13 cellular contexts compared by ENCODE assay signal in the genomic region with DNA sequence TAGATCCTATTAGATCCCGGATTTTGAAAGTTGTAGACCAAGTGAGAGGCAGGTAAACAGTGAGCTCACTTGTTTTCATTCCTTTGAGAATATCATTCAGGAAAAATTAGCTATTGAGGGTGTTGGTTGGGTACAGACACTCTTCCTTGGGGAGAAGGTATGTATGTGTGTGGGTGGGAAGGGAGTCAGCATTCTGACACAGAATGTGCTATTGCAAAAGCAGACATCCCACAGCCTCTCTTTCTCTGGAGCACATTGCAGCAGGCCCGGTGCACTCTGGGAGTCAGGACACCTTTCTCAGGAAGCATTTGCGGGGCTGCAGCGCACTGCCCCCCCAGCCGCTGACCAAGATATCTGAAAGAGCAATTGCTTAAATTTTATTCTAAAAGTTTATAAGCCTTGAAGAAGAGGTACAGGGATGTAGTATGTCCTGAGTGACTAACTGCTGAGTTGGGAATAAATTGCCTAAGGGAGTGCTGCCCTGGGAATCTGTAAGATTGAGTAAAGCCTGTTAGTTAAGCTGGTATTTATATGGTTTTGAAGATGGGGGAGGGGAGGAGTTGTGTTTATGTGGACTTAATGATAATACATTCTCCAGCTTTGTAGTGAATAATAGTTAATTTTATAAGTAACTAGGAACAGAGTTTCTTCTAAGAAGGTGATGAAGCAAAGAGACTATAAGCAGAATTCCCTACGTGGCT. TPM values are rescaled to one million over a fixed set of nuclear protein-coding genes. Genes with fewer than 3 reads are reported as not detected.
DNase-seq lines count a peak whose midpoint lies in the region; ATAC-seq, FAIRE-seq and TF ChIP-seq lines count a peak whose summit lies in the region.
"Had no signal": no experiment of that assay in that cellular context is flagged by ENCODE, and none has a peak within 500 bp of the region (broad histone marks: within the 10 kb centered on the region; RNA-seq: fewer than 3 reads in every experiment).

No MANE protein-coding gene starts in this region.

- H2AFZ ChIP-seq in H9 (ENCODE audit: low read length): no peak overlapping the region

- H3K27me3 ChIP-seq in AG04450 (ENCODE audit: control insufficient read depth, insufficient read depth, low read length) (no peaks in the 10 kb centered on the region), H9 (ENCODE audit: insufficient read depth, low read length) (no peaks in the 10 kb centered on the region), lower lobe of right lung (ENCODE audit: low read depth) (no peaks in the 10 kb centered on the region), SJCRH30 (no peaks in the 10 kb centered on the region)
- H3K27me3 ChIP-seq: sigmoid colon had no signal

- no peak overlapping the region for H3T11ph ChIP-seq in H9 (ENCODE audit: low read length)

- peaks cover 18% of the 10 kb centered on the region for H3K27me3 Mint-ChIP-seq in H9 (ENCODE audit: low read depth)
- no peaks in the 10 kb centered on the region for H3K27me3 Mint-ChIP-seq in activated naive CD8-positive, alpha-beta T cell treated with anti-CD3 and anti-CD28 coated beads, Interleukin-2, amount 50 U/mL, for 24 hours

- no peak overlapping the region for H3K9ac ChIP-seq in H9 (ENCODE audit: extremely low read depth, insufficient read length, low read length)

- H2BK20ac ChIP-seq in H9 (ENCODE audit: low read depth, low read length, poor library complexity, severe bottlenecking): no peak overlapping the region

- no peaks in the 10 kb centered on the region for H3K79me1 ChIP-seq in H9 (ENCODE audit: insufficient read depth, low read depth, low read length, poor library complexity, severe bottlenecking)

- no peak overlapping the region for H3K4ac ChIP-seq in H9 (ENCODE audit: low read depth, low read length)

- no peak overlapping the region for H3K18ac ChIP-seq in H9 (ENCODE audit: insufficient read length, low read depth, low read length)

- no peak overlapping the region for H3K4me3 Mint-ChIP-seq in H9
- H3K4me3 Mint-ChIP-seq in activated naive CD8-positive, alpha-beta T cell treated with anti-CD3 and anti-CD28 coated beads, Interleukin-2, amount 50 U/mL, for 24 hours: peak overlapping the region; percentile 95

- no peaks in the 10 kb centered on the region for H3K79me2 ChIP-seq in H9 (ENCODE audit: insufficient read depth, low read length)

- CTCF ChIA-PET in AG04450 (lab: Charles Lee): interaction anchor here (0.7 to 2.2 kb wide), 7 partner anchors 27 to 373 kb away, joined by 3 to 9 read pairs (median 4); a partner anchor contains a TSS

- H3K36me3 ChIP-seq in lower lobe of right lung (no peaks in the 10 kb centered on the region), SJCRH30 (no peaks in the 10 kb centered on the region; the same call in 1 of the 2 replicates)
- H3K36me3 ChIP-seq: sigmoid colon, thoracic aorta had no signal

- H3K4me3 ChIP-seq in AG04450 (ENCODE audit: low read depth, low read length) (no peak overlapping the region), lower lobe of right lung (no peak overlapping the region), SJCRH30 (no peak overlapping the region)
- H3K4me3 ChIP-seq: sigmoid colon, thoracic aorta had no signal

- H3K4me1 Mint-ChIP-seq in H9: peaks cover 53 to 58% of the 10 kb centered on the region in 2 experiments
- H3K4me1 Mint-ChIP-seq in activated naive CD8-positive, alpha-beta T cell treated with anti-CD3 and anti-CD28 coated beads, Interleukin-2, amount 50 U/mL, for 24 hours: peaks cover 91% of the 10 kb centered on the region

- TF ChIP-seq POLR2A in H54 (IDR thresholded peaks at IDR 0.05; ENCODE audit: low read depth, low read length): no peak

- no peaks in the 10 kb centered on the region; a peak in 1 of 5 replicates for H3K9me3 Mint-ChIP-seq in H9
- no peaks in the 10 kb centered on the region for H3K9me3 Mint-ChIP-seq in activated naive CD8-positive, alpha-beta T cell treated with anti-CD3 and anti-CD28 coated beads, Interleukin-2, amount 50 U/mL, for 24 hours

- no peaks in the 10 kb centered on the region for H4K20me1 ChIP-seq in H9 (ENCODE audit: control insufficient read depth, insufficient read depth, insufficient read length)

- WGBS in H9 (ENCODE audit: extremely low coverage, insufficient read length, low lambda C conversion rate): no CpG with 5 or more reads among the region's 6 CpGs

- DNase-seq in AG04450 (ENCODE audit: low read depth, low spot score) (peak; percentile 36), H9 (no peak), lower lobe of right lung (no peak), GM20000 (ENCODE audit: low spot score) (no peak), SJCRH30 (no peak), left lobe of liver (ENCODE audit: low spot score) (no peak), H54 (ENCODE audit: insufficient read length, low spot score) (no peak)
- no peak for DNase-seq in activated naive CD8-positive, alpha-beta T cell treated with anti-CD3 and anti-CD28 coated beads, Interleukin-2, amount 50 U/mL, for 24 hours
- DNase-seq: central memory CD4-positive, alpha-beta T cell; NCI-H2227 treated with DMSO at 0.1 percent for 48 hours; sigmoid colon had no signal

- no peak overlapping the region for H2BK15ac ChIP-seq in H9 (ENCODE audit: low read depth, low read length)

- no peak overlapping the region for H3K14ac ChIP-seq in H9 (ENCODE audit: insufficient read depth, low read length)

- no peak for ATAC-seq in activated naive CD8-positive, alpha-beta T cell treated with anti-CD3 and anti-CD28 coated beads, Interleukin-2, amount 50 U/mL, for 24 hours
- peak; percentile 66 to 71 for ATAC-seq in lower lobe of right lung
- no peak for ATAC-seq in left lobe of liver

- H3K4me1 ChIP-seq in H9 (ENCODE audit: insufficient read depth, low read length) (peaks cover 11% of the 10 kb centered on the region; the same call in 1 of the 2 replicates), lower lobe of right lung (peaks cover 45% of the 10 kb centered on the region), SJCRH30 (peaks cover 32% of the 10 kb centered on the region)

- no peak overlapping the region for H2AK5ac ChIP-seq in H9 (ENCODE audit: insufficient read length, low read length)

- no peaks in the 10 kb centered on the region for H3K9me3 ChIP-seq in AG04450 (ENCODE audit: control insufficient read depth, insufficient read depth, low read length)
- H3K9me3 ChIP-seq in H9 (ENCODE audit: control insufficient read depth, low read depth, low read length): no peaks in the 10 kb centered on the region
- H3K9me3 ChIP-seq in lower lobe of right lung: no peaks in the 10 kb centered on the region
- no peaks in the 10 kb centered on the region for H3K9me3 ChIP-seq in SJCRH30 (replicated peaks)
- H3K9me3 ChIP-seq: sigmoid colon, thoracic aorta had no signal

- no peak overlapping the region for H3K4me2 ChIP-seq in H9 (ENCODE audit: insufficient read depth, insufficient read length, low read length)

- H4K8ac ChIP-seq in H9 (replicated peaks; ENCODE audit: insufficient read length, low read depth, low read length): no peak overlapping the region

- peaks cover 2 to 7% (median 4%) of the 10 kb centered on the region in 3 experiments; a peak in 3 of 7 replicates for H3K36me3 Mint-ChIP-seq in H9 (ENCODE audit: insufficient read depth in 1 of 3, low read depth in 3 of 3)
- peaks cover 85% of the 10 kb centered on the region for H3K36me3 Mint-ChIP-seq in activated naive CD8-positive, alpha-beta T cell treated with anti-CD3 and anti-CD28 coated beads, Interleukin-2, amount 50 U/mL, for 24 hours (ENCODE audit: low read depth)

- H2BK12ac ChIP-seq in H9 (ENCODE audit: insufficient read length, low read depth, low read length): no peak overlapping the region

- no peak overlapping the region for H4K91ac ChIP-seq in H9 (ENCODE audit: insufficient read length, low read depth, low read length)

- H4K5ac ChIP-seq in H9 (ENCODE audit: insufficient read length, low read depth, low read length): no peak overlapping the region

- peaks cover 5% of the 10 kb centered on the region for H3K23me2 ChIP-seq in H9 (ENCODE audit: insufficient read length, low read depth, low read length, poor library complexity, severe bottlenecking)

- H2BK120ac ChIP-seq in H9 (ENCODE audit: low read depth, low read length, poor library complexity, severe bottlenecking): no peak overlapping the region

- TF ChIP-seq CTCF in AG04450 (IDR thresholded peaks at IDR 0.05; ENCODE audit: low read depth, low read length): no peak
- TF ChIP-seq CTCF in H9 (conservative IDR thresholded peaks at IDR 0.05): no peak
- TF ChIP-seq CTCF in lower lobe of right lung (IDR thresholded peaks at IDR 0.05): no peak
- no peak for TF ChIP-seq CTCF in GM20000 (IDR thresholded peaks at IDR 0.05; ENCODE audit: extremely low read depth, missing control alignments)

- H3K27ac Mint-ChIP-seq in H9: peak overlapping the region in 2 of 3 experiments; percentile 3 to 53; a peak in 3 of 7 replicates
- H3K27ac Mint-ChIP-seq in activated naive CD8-positive, alpha-beta T cell treated with anti-CD3 and anti-CD28 coated beads, Interleukin-2, amount 50 U/mL, for 24 hours: peak overlapping the region; percentile 100

- H3K56ac ChIP-seq in H9 (ENCODE audit: insufficient read length, low read depth, low read length): no peak overlapping the region

- H3K23ac ChIP-seq in H9 (ENCODE audit: insufficient read length, low read depth, low read length): no peak overlapping the region

- H3K27ac ChIP-seq in AG04450 (ENCODE audit: low read depth, low read length): peak overlapping the region; percentile 58
- H3K27ac ChIP-seq in H9 (ENCODE audit: insufficient read length, low read depth, low read length): no peak overlapping the region
- H3K27ac ChIP-seq in lower lobe of right lung: peak overlapping the region; percentile 38
- no peak overlapping the region for H3K27ac ChIP-seq in SJCRH30
- H3K27ac ChIP-seq: VCaP had no signal

- FAIRE-seq in H54 (lab: Jason Lieb, UNC): no peak

- POLR2A ChIA-PET in AG04450 (lab: Yijun Ruan, JAX): interaction anchor here (0.6 to 1.1 kb wide), 4 partner anchors 9 to 325 kb away, joined by 3 to 5 read pairs (median 4); no protein-coding TSS in a partner anchor

- intact Hi-C loops in lower lobe of right lung (cut with DNase I): no loop called here

- H2BK5ac ChIP-seq in H9 (ENCODE audit: insufficient read length, low read length): no peak overlapping the region

RNA-seq across cellular contexts. Expression of a gene that starts 5.2 kb away (rescaled TPM):
- 48.3 and 56.4 TPM in 2 replicates for polyA plus RNA-seq in AG04450 (2011; rRNA removed)
- 25.1 and 36.2 TPM in 2 replicates for polyA minus RNA-seq in AG04450 (2011; rRNA and poly(A)+ RNA removed)
- 7.3 and 8.1 TPM in 2 replicates for total RNA-seq in H9 (2021)
- 29.5 TPM for total RNA-seq in lower lobe of right lung
- total RNA-seq in SJCRH30 (2014; rRNA removed; shearing (Covaris generic)): 43.1 and 45.3 TPM in 2 replicates
- total RNA-seq in left lobe of liver: 2.4 TPM

Comparison
In these comparisons a context has a peak if more than half of its experiments do, and no peak if none do; other contexts are left out.
1. H3K27ac ChIP-seq: peak in AG04450 (single experiment) and lower lobe of right lung (single experiment); none in H9 (single experiment) and SJCRH30 (single experiment).
2. ATAC-seq: peak in lower lobe of right lung (2 of 2); none in activated naive CD8-positive, alpha-beta T cell treated with anti-CD3 and anti-CD28 coated beads, Interleukin-2, amount 50 U/mL, for 24 hours (single experiment) and left lobe of liver (single experiment).